ENCODE assay signal across 12 cellular contexts in genomic region chr22:43159484-43160178, GRCh38. TPM values are rescaled to one million over a fixed set of nuclear protein-coding genes. Genes with fewer than 3 reads are reported as not detected.
A peak's percentile ranks its signal among the peaks of the same experiment; 100 is the strongest.
DNase-seq lines count a peak whose midpoint lies in the region; ATAC-seq lines count a peak whose summit lies in the region.
"Had no signal": no experiment of that assay in that cellular context is flagged by ENCODE, and none has a peak within 500 bp of the region (broad histone marks: within the 10 kb centered on the region; RNA-seq: fewer than 3 reads in every experiment).

No MANE protein-coding gene starts in this region.

- peak overlapping the region; percentile 44 for H2BK5ac ChIP-seq in neuronal stem cell (ENCODE audit: low read length)

- no peak overlapping the region for H3K23ac ChIP-seq in neuronal stem cell (ENCODE audit: low read depth, low read length, poor library complexity)

- H3K27ac ChIP-seq in neuronal stem cell (replicated peaks; ENCODE audit: low read length): no peak overlapping the region
- H3K27ac ChIP-seq: breast epithelium, sigmoid colon had no signal

- WGBS in neuronal stem cell (ENCODE audit: extremely low coverage in 2 of 2, insufficient read length in 2 of 2, insufficient replicate concordance in 1 of 2), 2 donors: no CpG with 5 or more reads among the region's 18 CpGs

- POLR2A ChIA-PET in T-cell (lab: Charles Lee): no interaction called here

- H3K27me3 ChIP-seq in neuronal stem cell (ENCODE audit: control insufficient read depth in 3 of 3, insufficient read depth in 3 of 3, low read depth in 1 of 3, low read length in 3 of 3): no peaks in the 10 kb centered on the region
- H3K27me3 ChIP-seq: breast epithelium, sigmoid colon had no signal

- DNase-seq in DMS153 treated with DMSO at 0.1 percent for 48 hours (lab: John Stamatoyannopoulos, UW; ENCODE audit: unreplicated experiment) (peak; percentile 9), HuH-7 (ENCODE audit: low spot score) (peak; percentile 87), ecto neural progenitor cell (ENCODE audit: low spot score) (peak; percentile 64), neuronal stem cell (ENCODE audit: low spot score) (no peak), putamen (ENCODE audit: low spot score) (no peak), NCI-H1105 treated with DMSO at 0.1 percent for 48 hours (lab: John Stamatoyannopoulos, UW) (no peak), T-cell (no peak)
- DNase-seq: activated CD8-positive, alpha-beta memory T cell treated with anti-CD3 and anti-CD28 coated beads for 24 hours; sigmoid colon had no signal

- no peak overlapping the region for H3K14ac ChIP-seq in neuronal stem cell (ENCODE audit: low read length)

- H3K4me3 Mint-ChIP-seq in T-cell: no peak overlapping the region

- no peak overlapping the region for H2BK120ac ChIP-seq in neuronal stem cell (ENCODE audit: low read depth, low read length)

- H3K4me1 Mint-ChIP-seq in T-cell: peaks cover 2 to 17% (median 15%) of the 10 kb centered on the region in 3 donors

- H3K9me3 Mint-ChIP-seq in T-cell: no peaks in the 10 kb centered on the region

- H2AFZ ChIP-seq in neuronal stem cell (ENCODE audit: low read length): peak overlapping the region; percentile 3

- H3K27me3 Mint-ChIP-seq in T-cell: no peaks in the 10 kb centered on the region

- no peaks in the 10 kb centered on the region for H3K79me1 ChIP-seq in neuronal stem cell (ENCODE audit: low read depth, low read length)

- H4K8ac ChIP-seq in neuronal stem cell (ENCODE audit: low read depth, low read length): peak overlapping the region; percentile 74

- no peaks in the 10 kb centered on the region for H3K36me3 ChIP-seq in neuronal stem cell (replicated peaks in 1 of 2; ENCODE audit: control insufficient read depth in 2 of 2, insufficient read depth in 2 of 2, low read length in 2 of 2)
- H3K36me3 ChIP-seq: breast epithelium had no signal

- no peak overlapping the region for H3K4ac ChIP-seq in neuronal stem cell (ENCODE audit: low read length)

- no peak overlapping the region for H3K9ac ChIP-seq in neuronal stem cell (ENCODE audit: low read depth, low read length, poor library complexity)

- H3K4me2 ChIP-seq in neuronal stem cell (ENCODE audit: insufficient read depth, low read length, poor library complexity, severe bottlenecking): no peak overlapping the region

- no peak overlapping the region for H2BK12ac ChIP-seq in neuronal stem cell (ENCODE audit: low read length)

- H3K4me1 ChIP-seq in neuronal stem cell (ENCODE audit: control insufficient read depth in 2 of 2, insufficient read depth in 1 of 2, low read depth in 1 of 2, low read length in 2 of 2): peaks cover 0 to 4% of the 10 kb centered on the region in 2 donors

- H2BK15ac ChIP-seq in neuronal stem cell (ENCODE audit: low read length): peak overlapping the region; percentile 31

- no peak for ATAC-seq in HG02852 (IDR thresholded peaks at IDR 0.05; ENCODE audit: unreplicated experiment)
- no peak for ATAC-seq in T-cell (replicated peaks in 1 of 4)

- H4K91ac ChIP-seq in neuronal stem cell (ENCODE audit: low read depth, low read length, poor library complexity): no peak overlapping the region

- no peak overlapping the region for H2AK5ac ChIP-seq in neuronal stem cell (ENCODE audit: low read depth, low read length)

- H3K9me3 ChIP-seq in neuronal stem cell (replicated peaks in 1 of 2; ENCODE audit: control insufficient read depth in 2 of 2, insufficient read depth in 1 of 2, low read depth in 1 of 2, low read length in 2 of 2): no peaks in the 10 kb centered on the region
- H3K9me3 ChIP-seq: breast epithelium, sigmoid colon had no signal

- H3K18ac ChIP-seq in neuronal stem cell (ENCODE audit: low read length): peak overlapping the region; percentile 62

- H3K4me3 ChIP-seq in neuronal stem cell (ENCODE audit: low read length in 2 of 2): no peak overlapping the region
- H3K4me3 ChIP-seq: breast epithelium, sigmoid colon had no signal

- no peak overlapping the region for H3K27ac Mint-ChIP-seq in T-cell

- CTCF ChIA-PET in T-cell (lab: Charles Lee): no interaction called here

- peaks cover 10% of the 10 kb centered on the region for H3K36me3 Mint-ChIP-seq in T-cell

RNA-seq across cellular contexts. Expression of gene TSPO, which starts 8.3 kb away (rescaled TPM):
- 13.7 TPM for polyA plus RNA-seq in neuronal stem cell (2013, experiment 1 of 2)
- 13.8 TPM for polyA plus RNA-seq in neuronal stem cell (2013, experiment 2 of 2)
- 100 to 1,000 TPM in 3 of 5 donors, 10 to 100 TPM in 2; 50.2 to 128 (median 101) TPM for total RNA-seq in T-cell

RNA-seq across cellular contexts. Expression of gene MCAT, which starts 16.4 kb away (rescaled TPM):
- 14.6 TPM for polyA plus RNA-seq in neuronal stem cell (2013, experiment 1 of 2)
- polyA plus RNA-seq in neuronal stem cell (2013, experiment 2 of 2): 12.4 TPM
- total RNA-seq in T-cell: 10 to 100 TPM in 3 of 5 donors, 1 to 10 TPM in 2; 6.5 to 13.3 (median 10.6) TPM

RNA-seq across cellular contexts. Expression of gene TTLL12, which starts 27.3 kb away (rescaled TPM):
- 35.3 TPM for polyA plus RNA-seq in neuronal stem cell (2013, experiment 1 of 2)
- polyA plus RNA-seq in neuronal stem cell (2013, experiment 2 of 2): 37.1 TPM
- total RNA-seq in T-cell: 10 to 100 TPM; 17.1 to 38.1 (median 33.8) TPM

RNA-seq across cellular contexts. Expression of gene BIK, which starts 49.1 kb away (rescaled TPM):
- polyA plus RNA-seq in neuronal stem cell (2013, experiment 1 of 2): 1.3 TPM
- polyA plus RNA-seq in neuronal stem cell (2013, experiment 2 of 2): 1.0 TPM
- 1 to 10 TPM; 2.0 to 3.2 (median 2.7) TPM for total RNA-seq in T-cell
- total RNA-seq: RPMI7951, sigmoid colon had no signal

Comparison
In these comparisons a context has a peak if more than half of its experiments do, and no peak if none do; other contexts are left out.
1. DNase-seq: peak in DMS153 treated with DMSO at 0.1 percent for 48 hours (single experiment), HuH-7 (single experiment) and ecto neural progenitor cell (single experiment); none in neuronal stem cell (single experiment), putamen (single experiment), NCI-H1105 treated with DMSO at 0.1 percent for 48 hours (single experiment) and T-cell (0 of 34).